In the genomic region with DNA sequence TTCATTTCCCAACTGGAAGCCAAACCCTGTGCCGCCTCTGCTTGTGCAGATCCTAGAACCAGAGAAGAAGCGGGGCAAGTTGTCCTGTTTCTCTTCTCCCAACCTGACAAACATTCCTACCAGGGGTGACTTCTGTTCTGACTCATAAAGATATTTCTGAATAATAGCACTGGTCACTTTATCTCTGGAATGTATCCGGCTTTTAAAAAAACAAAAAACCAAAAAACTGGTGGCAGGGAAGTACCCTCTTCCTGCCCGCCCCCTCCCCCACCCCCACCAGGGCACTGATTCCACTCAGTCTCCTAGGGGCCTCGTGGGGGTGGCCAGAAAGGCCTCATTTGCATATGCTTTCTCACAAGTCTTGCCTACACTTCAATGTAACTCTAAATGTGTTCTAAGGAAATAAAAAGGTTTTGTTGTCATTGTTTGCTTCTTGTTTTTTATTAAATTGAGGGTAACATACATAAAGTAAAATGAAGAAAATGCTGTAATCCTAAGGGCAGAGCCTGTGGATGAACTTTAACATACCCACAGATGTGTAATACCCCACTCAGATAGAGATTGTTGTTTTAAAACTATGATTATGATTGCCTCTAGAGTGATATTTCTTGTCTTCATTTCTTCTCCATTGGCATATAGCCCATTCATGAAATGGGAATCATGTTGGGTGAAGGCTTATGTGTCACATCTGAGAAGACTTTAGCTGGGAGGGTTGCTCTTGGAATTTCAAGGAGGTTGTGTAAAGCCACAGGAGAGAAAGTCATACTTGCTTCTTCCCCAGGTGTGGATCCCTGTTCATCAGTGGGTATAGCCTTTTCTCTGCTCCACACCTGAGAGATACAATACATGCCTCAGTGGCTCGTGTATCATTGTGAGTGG, we compare ENCODE assay signal across 16 cellular contexts. TPM values are rescaled to one million over a fixed set of nuclear protein-coding genes. Genes with fewer than 3 reads are reported as not detected.
DNase-seq lines count a peak whose midpoint lies in the region; FAIRE-seq and TF ChIP-seq lines count a peak whose summit lies in the region.
"Had no signal": no experiment of that assay in that cellular context is flagged by ENCODE, and none has a peak within 500 bp of the region (broad histone marks: within the 10 kb centered on the region; RNA-seq: fewer than 3 reads in every experiment).

No MANE protein-coding gene starts in this region.

- H3K36me3 Mint-ChIP-seq in astrocyte (ENCODE audit: low read depth, unreplicated experiment) (peaks cover 2% of the 10 kb centered on the region), neural crest cell (ENCODE audit: low read depth) (no peaks in the 10 kb centered on the region)
- H3K36me3 Mint-ChIP-seq: naive B cell; stimulated activated naive B cell treated with anti-CD40 and anti-IgM and Interleukin-4, amounts not matched to agents 10 μg/mL and 1 μg/mL and 100 μg/mL, for 72 hours had no signal

- H2AFZ ChIP-seq in astrocyte (ENCODE audit: low read depth, low read length): no peak overlapping the region

- H3K4me3 ChIP-seq in astrocyte (ENCODE audit: insufficient read depth, low read depth, low read length): no peak overlapping the region
- H3K4me3 ChIP-seq: BLaER1, body of pancreas had no signal

- no peaks in the 10 kb centered on the region for H4K20me1 ChIP-seq in astrocyte (ENCODE audit: insufficient read depth, low read length)
- H4K20me1 ChIP-seq: BLaER1 had no signal

- peak overlapping the region; percentile 36 for H3K4me2 ChIP-seq in astrocyte (ENCODE audit: low read length)
- H3K4me2 ChIP-seq: BLaER1 had no signal

- no peak for FAIRE-seq in astrocyte (lab: Jason Lieb, UNC)
- FAIRE-seq: H1 had no signal

- H3K4me1 Mint-ChIP-seq in astrocyte (ENCODE audit: low read depth, unreplicated experiment): peaks cover 23% of the 10 kb centered on the region
- peaks cover 22% of the 10 kb centered on the region for H3K4me1 Mint-ChIP-seq in neural crest cell

- H3K9me3 Mint-ChIP-seq in astrocyte (ENCODE audit: unreplicated experiment): no peaks in the 10 kb centered on the region
- no peaks in the 10 kb centered on the region for H3K9me3 Mint-ChIP-seq in neural crest cell
- H3K9me3 Mint-ChIP-seq: naive B cell had no signal

- H3K27me3 Mint-ChIP-seq in astrocyte (ENCODE audit: low read depth, unreplicated experiment) (peaks cover 11% of the 10 kb centered on the region), neural crest cell (ENCODE audit: low read depth) (peaks cover 24% of the 10 kb centered on the region)

- DNase-seq in EH (ENCODE audit: low read depth) (peak; percentile 63), NCI-H226 (peak; percentile 57), astrocyte (ENCODE audit: low read depth) (peak; percentile 67), neural crest cell (ENCODE audit: low read depth, low spot score) (no peak), G401 (ENCODE audit: low spot score) (no peak), T-helper 1 cell (no peak), activated gamma-delta T cell treated with Interleukin-2 at 50 U/mL for 16 hours (no peak)
- no peak for DNase-seq in activated naive CD4-positive, alpha-beta T cell treated with Interleukin-2 at 50 U/mL for 16 hours
- DNase-seq: body of pancreas; Kasumi-1; naive B cell; NCI-H2029 treated with DMSO at 0.1 percent for 48 hours; stimulated activated CD4-positive, alpha-beta T cell treated with anti-CD3 and anti-CD28 coated beads, Interleukin-4, amount 100 ng/mL, for 4 hours; stimulated activated naive B cell treated with anti-CD40 and anti-IgM and Interleukin-4, amounts not matched to agents 10 μg/mL and 1 μg/mL and 100 μg/mL, for 72 hours had no signal

- H3K79me2 ChIP-seq in astrocyte (ENCODE audit: insufficient read depth, low read length): no peaks in the 10 kb centered on the region

- TF ChIP-seq CTCF in astrocyte (IDR thresholded peaks at IDR 0.05; ENCODE audit: insufficient read depth, low read depth, low read length): no peak
- TF ChIP-seq CTCF in neural crest cell (conservative IDR thresholded peaks at IDR 0.05): no peak

- no peaks in the 10 kb centered on the region for H3K36me3 ChIP-seq in astrocyte (ENCODE audit: insufficient read depth, low read length)
- H3K36me3 ChIP-seq: BLaER1 had no signal

- peaks cover 36% of the 10 kb centered on the region for H3K4me1 ChIP-seq in astrocyte (ENCODE audit: insufficient read depth, low read length)

- peak overlapping the region; percentile 79 for H3K27ac Mint-ChIP-seq in astrocyte (ENCODE audit: unreplicated experiment)
- H3K27ac Mint-ChIP-seq in neural crest cell (ENCODE audit: unreplicated experiment): no peak overlapping the region
- H3K27ac Mint-ChIP-seq: naive B cell had no signal

- H3K9ac ChIP-seq in astrocyte (ENCODE audit: low read length): no peak overlapping the region
- H3K9ac ChIP-seq: BLaER1 had no signal

- H3K9me3 ChIP-seq in astrocyte (ENCODE audit: insufficient read depth, low read depth, low read length): no peaks in the 10 kb centered on the region
- H3K9me3 ChIP-seq: BLaER1, body of pancreas had no signal

- no peaks in the 10 kb centered on the region for H3K27me3 ChIP-seq in astrocyte (ENCODE audit: insufficient read depth, low read length)
- H3K27me3 ChIP-seq: BLaER1, body of pancreas had no signal

- in situ Hi-C loops in G401 (cut with HindIII; ENCODE audit: low sequenced_read_pairs): no loop called here

- H3K4me3 Mint-ChIP-seq in astrocyte (ENCODE audit: unreplicated experiment): no peak overlapping the region
- peak overlapping the region; percentile 22 for H3K4me3 Mint-ChIP-seq in neural crest cell
- H3K4me3 Mint-ChIP-seq: stimulated activated naive B cell treated with anti-CD40 and anti-IgM and Interleukin-4, amounts not matched to agents 10 μg/mL and 1 μg/mL and 100 μg/mL, for 72 hours had no signal

- peak overlapping the region; percentile 5 for H3K27ac ChIP-seq in astrocyte (ENCODE audit: low read depth, low read length)
- H3K27ac ChIP-seq: BLaER1, body of pancreas had no signal

RNA-seq across cellular contexts. Expression of gene FOSL2, which starts 5.3 kb away (rescaled TPM):
- total RNA-seq in astrocyte (156 and 158 TPM in 2 replicates), neural crest cell (2.2 and 2.9 TPM in 2 replicates)
- total RNA-seq in G401 (2014; rRNA removed; shearing (Covaris generic)): 12.1 and 16.1 TPM in 2 replicates

Comparison
In these comparisons a context has a peak if more than half of its experiments do, and no peak if none do; other contexts are left out.
1. DNase-seq: peak in EH (single experiment), NCI-H226 (single experiment) and astrocyte (single experiment); none in neural crest cell (single experiment), activated naive CD4-positive, alpha-beta T cell treated with Interleukin-2 at 50 U/mL for 16 hours (single experiment), G401 (single experiment), T-helper 1 cell (0 of 5) and activated gamma-delta T cell treated with Interleukin-2 at 50 U/mL for 16 hours (single experiment).